Comparison of ENCODE assay signal across 12 cellular contexts in the genomic region with DNA sequence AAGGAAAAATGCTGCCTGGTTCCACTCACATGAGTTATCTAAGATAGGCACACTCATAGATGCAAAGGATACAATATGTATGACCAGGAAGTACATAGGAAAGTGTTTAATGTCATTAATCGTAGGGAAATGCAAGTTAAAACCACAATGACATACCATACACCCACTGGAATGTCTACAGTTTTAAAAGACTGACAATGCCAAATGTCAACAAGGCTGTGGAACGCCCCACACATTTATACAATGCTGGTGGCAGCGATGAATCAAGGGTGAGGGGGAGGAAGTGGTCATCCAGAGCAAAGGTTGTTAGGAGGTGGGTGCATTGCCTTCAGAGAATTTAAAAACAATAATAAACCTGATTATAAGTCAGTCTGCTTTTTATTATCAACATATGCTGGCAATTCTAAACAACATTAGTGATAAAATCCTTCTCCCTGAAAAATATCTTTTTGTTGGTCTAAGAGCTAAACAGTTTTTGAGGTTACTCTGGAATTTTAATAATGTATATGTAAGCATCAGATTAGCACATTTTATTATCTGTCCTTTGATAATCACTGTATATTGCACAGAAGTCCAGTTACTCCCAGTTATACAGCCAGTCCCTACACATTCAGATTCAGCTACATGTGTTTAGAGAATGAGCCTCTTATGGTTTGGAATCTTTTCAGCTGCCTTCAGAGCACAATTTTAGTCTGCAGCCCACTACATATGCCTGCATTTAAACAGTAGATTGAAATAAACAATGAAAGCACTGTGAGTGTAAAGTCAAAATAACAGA.
A peak's percentile ranks its signal among the peaks of the same experiment; 100 is the strongest.
DNase-seq lines count a peak whose midpoint lies in the region; ATAC-seq and TF ChIP-seq lines count a peak whose summit lies in the region.
"Had no signal": no experiment of that assay in that cellular context is flagged by ENCODE, and none has a peak within 500 bp of the region (broad histone marks: within the 10 kb centered on the region; RNA-seq: fewer than 3 reads in every experiment).

No MANE protein-coding gene starts in this region.

- DNase-seq in AG09319 (ENCODE audit: extremely low read depth, low read depth): peak; percentile 18
- peak; percentile 67 for DNase-seq in HS-27A (ENCODE audit: low read depth)
- peak; percentile 65 for DNase-seq in amniotic epithelial cell (ENCODE audit: low read depth)
- DNase-seq in iris pigment epithelial cell (ENCODE audit: low read depth): peak; percentile 71
- DNase-seq in effector CD4-positive, alpha-beta T cell: no peak
- DNase-seq in upper lobe of right lung: no peak
- DNase-seq: activated T-cell treated with anti-CD3 and anti-CD28 coated beads, Interleukin-2, amount 50 U/mL, for 72 hours; CD4-positive, alpha-beta T cell; NCI-H1048; stimulated activated CD4-positive, alpha-beta T cell treated with anti-CD3 and anti-CD28 coated beads, Interleukin-4, amount 100 ng/mL, for 1 hour had no signal

- no peaks in the 10 kb centered on the region for H3K36me3 ChIP-seq in upper lobe of right lung

- no peaks in the 10 kb centered on the region for H3K27me3 ChIP-seq in upper lobe of right lung

- H3K4me1 ChIP-seq in upper lobe of right lung: peaks cover 4% of the 10 kb centered on the region

- no peaks in the 10 kb centered on the region for H3K9me3 ChIP-seq in upper lobe of right lung

- intact Hi-C loops in upper lobe of right lung (cut with DNase I): no loop called here

- no peak overlapping the region for H3K4me3 ChIP-seq in upper lobe of right lung

- TF ChIP-seq CTCF in AG09319 (IDR thresholded peaks at IDR 0.05; ENCODE audit: low read depth, low read length) (no peak), upper lobe of right lung (IDR thresholded peaks at IDR 0.05) (no peak)

- ATAC-seq in HG02840 (IDR thresholded peaks at IDR 0.05; ENCODE audit: low FRiP score, unreplicated experiment): no peak
- ATAC-seq in upper lobe of right lung: no peak
- no peak for ATAC-seq in HG03175 (IDR thresholded peaks at IDR 0.05; ENCODE audit: unreplicated experiment)
- ATAC-seq: activated T-cell treated with anti-CD3 and anti-CD28 coated beads, Interleukin-2, amount 50 U/mL, for 72 hours had no signal

- H3K27ac ChIP-seq in upper lobe of right lung: no peak overlapping the region

Comparison
In these comparisons a context has a peak if more than half of its experiments do, and no peak if none do; other contexts are left out.
1. DNase-seq: peak in AG09319 (single experiment), HS-27A (single experiment), amniotic epithelial cell (single experiment) and iris pigment epithelial cell (single experiment); none in effector CD4-positive, alpha-beta T cell (single experiment) and upper lobe of right lung (single experiment).